In genomic region chr5:171855265-171855664, GRCh38 we compare ENCODE assay signal across 21 cellular contexts.
"Had no signal": no experiment of that assay in that cellular context is flagged by ENCODE, and none has a peak within 500 bp of the region (broad histone marks: within the 10 kb centered on the region; RNA-seq: fewer than 3 reads in every experiment).

No MANE protein-coding gene starts in this region.

- H3K27me3 ChIP-seq: brain microvascular endothelial cell, cardiac muscle cell, SJCRH30 had no signal

- H3K4me3 Mint-ChIP-seq: activated CD8-positive, alpha-beta T cell treated with anti-CD3 and anti-CD28 coated beads for 36 hours; activated naive CD8-positive, alpha-beta T cell had no signal

- H3K27ac ChIP-seq: brain microvascular endothelial cell, cardiac muscle cell, SJCRH30, VCaP had no signal

- H3K36me3 ChIP-seq: brain microvascular endothelial cell, cardiac muscle cell, SJCRH30 had no signal

- ATAC-seq: activated CD8-positive, alpha-beta T cell treated with anti-CD3 and anti-CD28 coated beads for 36 hours had no signal

- H3K4me3 ChIP-seq: cardiac muscle cell, SJCRH30 had no signal

- H3K27me3 Mint-ChIP-seq: activated CD8-positive, alpha-beta T cell treated with anti-CD3 and anti-CD28 coated beads for 36 hours; activated naive CD8-positive, alpha-beta T cell had no signal

- DNase-seq: activated CD4-positive, alpha-beta T cell treated with anti-CD3 and anti-CD28 coated beads, Interleukin-2, amount 50 U/mL, for 1 hour; activated CD4-positive, CD25-positive, alpha-beta regulatory T cell; activated CD8-positive, alpha-beta memory T cell treated with anti-CD3 and anti-CD28 coated beads, Interleukin-2, amount 50 U/mL, for 4 hours; activated CD8-positive, alpha-beta T cell treated with anti-CD3 and anti-CD28 coated beads for 36 hours; activated naive CD4-positive, alpha-beta T cell treated with Interleukin-2 at 50 U/mL for 16 hours; activated T-cell treated with anti-CD3 and anti-CD28 coated beads, Interleukin-2, amount 50 U/mL, for 1 hour; amygdala; brain microvascular endothelial cell; NCI-H1092; NCI-H1417; NCI-H1930; NCI-H2171; NCI-H226; NCI-H526; NCI-H82; SJCRH30; SK-N-SH; T-helper 1 cell had no signal

- H3K9me3 ChIP-seq: SJCRH30, SK-N-SH had no signal

- H3K9me3 Mint-ChIP-seq: activated CD8-positive, alpha-beta T cell treated with anti-CD3 and anti-CD28 coated beads for 36 hours had no signal

- H3K27ac Mint-ChIP-seq: activated CD8-positive, alpha-beta T cell treated with anti-CD3 and anti-CD28 coated beads for 36 hours had no signal

- H3K4me1 ChIP-seq: SJCRH30 had no signal
